In the genomic region with DNA sequence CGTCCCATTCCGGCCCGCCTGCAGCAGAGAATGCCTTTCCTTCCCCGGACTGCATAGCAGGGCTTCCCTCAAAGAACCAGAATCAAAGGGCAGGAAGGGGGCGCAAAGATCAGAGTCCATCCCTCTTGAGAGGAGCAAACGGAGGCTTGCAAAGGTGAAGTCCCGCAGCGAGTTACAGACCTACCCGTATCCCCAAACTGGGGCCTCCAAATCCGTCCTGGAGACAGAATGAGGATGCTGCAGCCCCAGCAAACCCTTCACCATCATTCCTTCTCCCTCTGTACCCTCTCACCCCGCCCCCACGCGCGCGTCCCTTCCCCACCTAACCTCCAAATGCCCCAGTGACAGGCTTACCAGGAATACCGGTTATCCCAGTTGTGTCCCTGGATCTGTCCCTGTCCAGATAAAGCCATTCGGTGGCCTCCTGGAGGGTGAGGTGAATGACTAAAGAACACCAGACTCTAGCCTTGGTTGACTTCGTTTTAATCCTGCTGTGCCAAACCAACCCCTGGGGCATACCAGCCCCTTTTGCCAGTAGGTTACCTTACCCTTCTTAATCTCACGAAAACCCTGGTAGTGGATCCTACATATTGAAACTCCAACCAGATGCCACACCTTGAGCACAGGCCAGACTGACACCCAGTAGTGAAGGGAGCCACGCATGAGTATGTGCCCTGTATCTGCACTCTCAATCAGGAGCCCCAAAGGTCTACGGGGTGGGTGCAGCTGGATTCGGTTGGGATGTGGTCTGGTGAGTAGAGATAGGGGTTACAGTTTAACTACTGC, we compare ENCODE assay signal across 8 cellular contexts. TPM values are rescaled to one million over a fixed set of nuclear protein-coding genes. Genes with fewer than 3 reads are reported as not detected.
DNase-seq lines count a peak whose midpoint lies in the region; ATAC-seq and TF ChIP-seq lines count a peak whose summit lies in the region.

No MANE protein-coding gene starts in this region.

- H3K4me2 ChIP-seq in DND-41 (ENCODE audit: insufficient read depth, low read length), result peak overlapping the region; percentile 74

- H3K27ac Mint-ChIP-seq in activated naive CD8-positive, alpha-beta T cell treated with anti-CD3 and anti-CD28 coated beads, Interleukin-2, amount 10 ng/mL, durations not matched to agents 7 days and 5 days, result no peak overlapping the region

- peaks cover 21% of the 10 kb centered on the region for H3K36me3 ChIP-seq in DND-41 (ENCODE audit: insufficient read depth, low read length)

- no peaks in the 10 kb centered on the region for H3K9me3 ChIP-seq in DND-41 (ENCODE audit: insufficient read depth, low read length, severe bottlenecking)

- peaks cover 1% of the 10 kb centered on the region for H3K9me3 Mint-ChIP-seq in activated naive CD8-positive, alpha-beta T cell treated with anti-CD3 and anti-CD28 coated beads, Interleukin-2, amount 10 ng/mL, durations not matched to agents 7 days and 5 days

- ATAC-seq in DND-41 (ENCODE audit: insufficient read depth, low read depth) (peak; percentile 70), GM21737 (IDR thresholded peaks at IDR 0.05; ENCODE audit: unreplicated experiment) (no peak)
- peak; percentile 10 for ATAC-seq in activated naive CD8-positive, alpha-beta T cell treated with anti-CD3 and anti-CD28 coated beads, Interleukin-2, amount 10 ng/mL, durations not matched to agents 7 days and 5 days (ENCODE audit: low read depth)

- POLR2A ChIA-PET in activated naive CD8-positive, alpha-beta T cell treated with anti-CD3 and anti-CD28 coated beads, Interleukin-2, amount 10 ng/mL, durations not matched to agents 7 days and 5 days (lab: Charles Lee), result interaction anchor here (1.4 kb wide), 1 partner anchor 76 kb away, joined by 8 read pairs; no protein-coding TSS in a partner anchor

- peak overlapping the region; percentile 95 for H3K9ac ChIP-seq in DND-41 (ENCODE audit: low read depth, low read length)

- no peaks in the 10 kb centered on the region for H3K27me3 ChIP-seq in DND-41 (ENCODE audit: insufficient read depth, low read length, poor library complexity)

- DNase-seq in DND-41, result peak; percentile 79
- peak; percentile 57 to 94 (median 82) for DNase-seq in HUDEP-2 (lab: John Stamatoyannopoulos, UW; ENCODE audit: unreplicated experiment in 76 of 76)
- peak; percentile 23 for DNase-seq in activated naive CD8-positive, alpha-beta T cell treated with anti-CD3 and anti-CD28 coated beads, Interleukin-2, amount 10 ng/mL, durations not matched to agents 7 days and 5 days
- peak; percentile 46 for DNase-seq in iPS DF 4.7 (ENCODE audit: extremely low read depth, low spot score)
- DNase-seq in midbrain (lab: John Stamatoyannopoulos, UW), result no peak
- no peak for DNase-seq in mesenteric fat pad (ENCODE audit: low spot score)

- H3K4me1 ChIP-seq in DND-41 (ENCODE audit: insufficient read depth, low read length), result peaks cover 62% of the 10 kb centered on the region

- peak overlapping the region; percentile 89 for H3K27ac ChIP-seq in DND-41 (ENCODE audit: low read length)
- H3K27ac ChIP-seq in skin epidermis, result peak overlapping the region in 19 of 21 experiments; percentile 57 to 90 (median 85)

- H3K36me3 Mint-ChIP-seq in activated naive CD8-positive, alpha-beta T cell treated with anti-CD3 and anti-CD28 coated beads, Interleukin-2, amount 10 ng/mL, durations not matched to agents 7 days and 5 days, result no peaks in the 10 kb centered on the region

- H3K4me3 ChIP-seq in DND-41 (ENCODE audit: low read depth in 1 of 2, low read length in 2 of 2), result peak overlapping the region; percentile 22 to 63
- peak overlapping the region; percentile 45 to 64 (median 55) for H3K4me3 ChIP-seq in skin epidermis

- H3K4me1 Mint-ChIP-seq in activated naive CD8-positive, alpha-beta T cell treated with anti-CD3 and anti-CD28 coated beads, Interleukin-2, amount 10 ng/mL, durations not matched to agents 7 days and 5 days, result peaks cover 12% of the 10 kb centered on the region

- peak; percentile 26 for TF ChIP-seq CTCF in DND-41 (IDR thresholded peaks at IDR 0.05; ENCODE audit: borderline replicate concordance, extremely low read depth, low read length, poor library complexity, severe bottlenecking)

- peak overlapping the region; percentile 75 for H3K4me3 Mint-ChIP-seq in activated naive CD8-positive, alpha-beta T cell treated with anti-CD3 and anti-CD28 coated beads, Interleukin-2, amount 10 ng/mL, durations not matched to agents 7 days and 5 days

- H2AFZ ChIP-seq in DND-41 (ENCODE audit: low read depth, low read length), result peak overlapping the region; percentile 81

- H4K20me1 ChIP-seq in DND-41 (ENCODE audit: insufficient read depth, low read length), result 0 out of 2 replicates have a peak, but pooled peaks cover 3% of the 10 kb centered on the region

- peaks cover 51% of the 10 kb centered on the region for H3K79me2 ChIP-seq in DND-41 (ENCODE audit: insufficient read depth, low read length)

- peaks cover 30% of the 10 kb centered on the region for H3K27me3 Mint-ChIP-seq in activated naive CD8-positive, alpha-beta T cell treated with anti-CD3 and anti-CD28 coated beads, Interleukin-2, amount 10 ng/mL, durations not matched to agents 7 days and 5 days

RNA-seq across cellular contexts. Expression of a gene that starts 1.0 kb away (rescaled TPM):
- 1 to 10 TPM; 4.1 to 4.6 TPM for total RNA-seq in activated naive CD8-positive, alpha-beta T cell treated with anti-CD3 and anti-CD28 coated beads, Interleukin-2, amount 10 ng/mL, durations not matched to agents 7 days and 5 days
- total RNA-seq in mesenteric fat pad, result 48.5 TPM

Comparison
In these comparisons a context has a peak if more than half of its experiments do, and no peak if none do; other contexts are left out.
1. DNase-seq: peak in DND-41 (single experiment), HUDEP-2 (76 of 76), activated naive CD8-positive, alpha-beta T cell treated with anti-CD3 and anti-CD28 coated beads, Interleukin-2, amount 10 ng/mL, durations not matched to agents 7 days and 5 days (single experiment) and iPS DF 4.7 (single experiment); none in midbrain (single experiment) and mesenteric fat pad (single experiment).